ENCODE assay signal across 18 cellular contexts in genomic region chr6:150314230-150315188, GRCh38. TPM values are rescaled to one million over a fixed set of nuclear protein-coding genes. Genes with fewer than 3 reads are reported as not detected.
DNase-seq lines count a peak whose midpoint lies in the region; ATAC-seq and TF ChIP-seq lines count a peak whose summit lies in the region.
"Had no signal": no experiment of that assay in that cellular context is flagged by ENCODE, and none has a peak within 500 bp of the region (broad histone marks: within the 10 kb centered on the region; RNA-seq: fewer than 3 reads in every experiment).

No MANE protein-coding gene starts in this region.

- DNase-seq in NCI-H1417 (lab: John Stamatoyannopoulos, UW) (peak in 2 of 3 experiments; percentile 11 to 69), NCI-H1417 treated with DMSO at 0.1 percent for 48 hours (lab: John Stamatoyannopoulos, UW) (no peak), NCI-H2029 (lab: John Stamatoyannopoulos, UW) (peak; percentile 25), NCI-H524 treated with DMSO at 0.1 percent for 48 hours (lab: John Stamatoyannopoulos, UW) (peak; percentile 10), occipital lobe (lab: John Stamatoyannopoulos, UW) (peak; percentile 8), Calu3 (no peak)
- DNase-seq in stimulated activated CD4-positive, alpha-beta T cell treated with anti-CD3 and anti-CD28 coated beads, Interleukin-4, amount 100 ng/mL, for 1 hour = no peak
- DNase-seq: Caco-2, GF-D8, GM23248, MG63, Peyer's patch, SHP77 had no signal

- H3K4me3 Mint-ChIP-seq in Calu3 (ENCODE audit: low read depth, unreplicated experiment) = no peak overlapping the region
- H3K4me3 Mint-ChIP-seq: CD14-positive monocyte had no signal

- H3K4me1 Mint-ChIP-seq in Calu3 (ENCODE audit: low read depth, unreplicated experiment) = no peaks in the 10 kb centered on the region
- H3K4me1 Mint-ChIP-seq: CD14-positive monocyte had no signal

- intact Hi-C loops in Calu3 (cut with micrococcal nuclease; ENCODE audit: unreplicated experiment) = no loop called here

- peaks cover under 1% of the 10 kb centered on the region for H3K27me3 Mint-ChIP-seq in Calu3 (ENCODE audit: unreplicated experiment)

- no peak overlapping the region for H3K27ac Mint-ChIP-seq in Calu3 (ENCODE audit: unreplicated experiment)

- no peak for ATAC-seq in GM21576 (IDR thresholded peaks at IDR 0.05; ENCODE audit: unreplicated experiment)
- ATAC-seq: HCT116, SK-N-SH treated with all-trans-retinoic acid at 6 μM for 48 hours had no signal

- H3K36me3 Mint-ChIP-seq in Calu3 (ENCODE audit: insufficient read depth, unreplicated experiment) = no peaks in the 10 kb centered on the region
- H3K36me3 Mint-ChIP-seq: CD14-positive monocyte had no signal

- no peak for TF ChIP-seq CTCF in Calu3 (IDR thresholded peaks at IDR 0.05; ENCODE audit: unreplicated experiment)

- CTCF ChIA-PET in Calu3 (lab: Charles Lee) = no interaction called here

- H3K9me3 Mint-ChIP-seq in Calu3 (ENCODE audit: low read depth, unreplicated experiment) = no peaks in the 10 kb centered on the region

- no TSS peak for BruUV-seq in Calu3 (replicated peaks; lab: Mats Ljungman, UMichigan)

RNA-seq across cellular contexts. Expression of gene IYD, which starts 54.3 kb away (rescaled TPM):
- not detected for total RNA-seq in occipital lobe
- total RNA-seq in Calu3 (2022) = 0.92 and 2.0 TPM in 2 replicates
- total RNA-seq: GM23248; T-helper 1 cell treated with Interleukin-12 subunit alpha and Interleukin-12 subunit beta and Interleukin-4 antibody, amounts not matched to agents 30 ng/mL and 1 ng/mL, for 36 hours had no signal

Comparison
In these comparisons a context has a peak if more than half of its experiments do, and no peak if none do; other contexts are left out.
1. DNase-seq: peak in NCI-H1417 (2 of 3), NCI-H2029 (single experiment), NCI-H524 treated with DMSO at 0.1 percent for 48 hours (single experiment) and occipital lobe (single experiment); none in NCI-H1417 treated with DMSO at 0.1 percent for 48 hours (single experiment), stimulated activated CD4-positive, alpha-beta T cell treated with anti-CD3 and anti-CD28 coated beads, Interleukin-4, amount 100 ng/mL, for 1 hour (single experiment) and Calu3 (single experiment).